ENCODE assay signal across 33 cellular contexts in the genomic region with DNA sequence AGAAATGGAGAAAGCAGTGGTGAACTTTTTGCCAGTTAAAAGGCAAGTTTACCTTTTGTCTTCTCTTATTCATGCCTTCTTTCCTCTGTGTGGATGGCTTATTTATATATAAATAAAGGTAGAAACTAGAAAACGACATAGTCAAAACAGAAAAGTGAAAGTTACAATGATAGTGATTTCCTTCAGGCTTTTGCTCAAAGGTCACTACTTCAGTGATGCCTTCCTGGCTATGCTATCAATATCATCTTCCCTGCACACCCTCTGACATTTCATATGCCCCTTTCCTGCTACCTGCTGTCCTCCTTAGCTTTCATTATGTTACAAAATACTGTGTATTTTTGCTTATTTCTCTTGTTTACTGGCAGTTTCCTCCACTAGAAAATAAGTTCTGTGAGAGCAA.
"Had no signal": no experiment of that assay in that cellular context is flagged by ENCODE, and none has a peak within 500 bp of the region (broad histone marks: within the 10 kb centered on the region; RNA-seq: fewer than 3 reads in every experiment).

No MANE protein-coding gene starts in this region.

- H3K27ac ChIP-seq: adrenal gland, body of pancreas, cardiac muscle cell, colonic mucosa, dorsolateral prefrontal cortex had no signal

- ATAC-seq: activated CD4-positive, alpha-beta T cell treated with anti-CD3 and anti-CD28 coated beads for 36 hours; activated CD8-positive, alpha-beta memory T cell treated with anti-CD3 and anti-CD28 coated beads, Interleukin-2, amount 10 ng/mL, durations not matched to agents 7 days and 5 days; activated CD8-positive, alpha-beta T cell treated with anti-CD3 and anti-CD28 coated beads, Interleukin-2, amount 10 ng/mL, durations not matched to agents 7 days and 5 days; activated naive CD4-positive, alpha-beta T cell treated with anti-CD3 and anti-CD28 coated beads, Interleukin-2, amount 50 U/mL, for 72 hours; activated naive CD8-positive, alpha-beta T cell treated with anti-CD3 and anti-CD28 coated beads, Interleukin-2, amount 50 U/mL, for 24 hours; activated T-cell treated with anti-CD3 and anti-CD28 coated beads, Interleukin-2, amount 50 U/mL, for 4 hours; body of pancreas; esophagus mucosa had no signal

- H3K36me3 Mint-ChIP-seq: activated CD4-positive, alpha-beta memory T cell treated with anti-CD3 and anti-CD28 coated beads for 36 hours; activated CD8-positive, alpha-beta memory T cell treated with anti-CD3 and anti-CD28 coated beads, Interleukin-2, amount 10 ng/mL, durations not matched to agents 7 days and 5 days had no signal

- H3K4me3 Mint-ChIP-seq: activated CD4-positive, alpha-beta memory T cell treated with anti-CD3 and anti-CD28 coated beads for 36 hours; activated CD4-positive, alpha-beta T cell treated with anti-CD3 and anti-CD28 coated beads for 36 hours; activated CD4-positive, alpha-beta T cell treated with anti-CD3 and anti-CD28 coated beads, Interleukin-2, amount 10 ng/mL, durations not matched to agents 24 days and 14 days; activated CD8-positive, alpha-beta memory T cell treated with anti-CD3 and anti-CD28 coated beads, Interleukin-2, amount 10 ng/mL, durations not matched to agents 7 days and 5 days; activated CD8-positive, alpha-beta T cell treated with anti-CD3 and anti-CD28 coated beads, Interleukin-2, amount 10 ng/mL, durations not matched to agents 7 days and 5 days; activated naive CD4-positive, alpha-beta T cell treated with anti-CD3 and anti-CD28 coated beads, Interleukin-2, amount 10 ng/mL, durations not matched to agents 7 days and 5 days; activated naive CD8-positive, alpha-beta T cell treated with anti-CD3 and anti-CD28 coated beads, Interleukin-2, amount 50 U/mL, for 24 hours; activated T-cell treated with anti-CD3 and anti-CD28 coated beads, Interleukin-2, amount 50 U/mL, for 4 hours; activated T-helper 1 cell treated with anti-CD3 and anti-CD28 coated beads, Interleukin-12 subunit alpha, Interleukin-12 subunit beta, Interleukin-2, Interleukin-4 antibody, amounts not matched to agents 30 ng/mL and 10 ng/mL and 1 ng/mL, durations not matched to agents 14 hours and 24 hours and 36 hours; dendritic cell treated with granulocyte-macrophage colony-stimulating factor and Interleukin-4, amounts not matched to agents 40 ng/mL and 50 ng/mL, for 4 days; endodermal cell had no signal

- H3K4me1 ChIP-seq: adrenal gland, body of pancreas, colonic mucosa had no signal

- H3K4me3 ChIP-seq: adrenal gland, body of pancreas, cardiac muscle cell, colonic mucosa, dorsolateral prefrontal cortex had no signal

- H3K36me3 ChIP-seq: adrenal gland, cardiac muscle cell, colonic mucosa had no signal

- FAIRE-seq: frontal cortex had no signal

- H3K27me3 Mint-ChIP-seq: activated CD4-positive, alpha-beta memory T cell treated with anti-CD3 and anti-CD28 coated beads for 36 hours; activated CD4-positive, alpha-beta T cell treated with anti-CD3 and anti-CD28 coated beads for 36 hours; activated CD4-positive, alpha-beta T cell treated with anti-CD3 and anti-CD28 coated beads, Interleukin-2, amount 10 ng/mL, durations not matched to agents 24 days and 14 days; activated CD8-positive, alpha-beta memory T cell treated with anti-CD3 and anti-CD28 coated beads, Interleukin-2, amount 10 ng/mL, durations not matched to agents 7 days and 5 days; activated naive CD4-positive, alpha-beta T cell treated with anti-CD3 and anti-CD28 coated beads, Interleukin-2, amount 10 ng/mL, durations not matched to agents 7 days and 5 days; activated naive CD8-positive, alpha-beta T cell treated with anti-CD3 and anti-CD28 coated beads, Interleukin-2, amount 50 U/mL, for 24 hours; dendritic cell treated with granulocyte-macrophage colony-stimulating factor and Interleukin-4, amounts not matched to agents 40 ng/mL and 50 ng/mL, for 4 days had no signal

- H3K27me3 ChIP-seq: adrenal gland, body of pancreas, cardiac muscle cell, colonic mucosa, dorsolateral prefrontal cortex had no signal

- H3K27ac Mint-ChIP-seq: activated CD4-positive, alpha-beta memory T cell treated with anti-CD3 and anti-CD28 coated beads for 36 hours; activated CD4-positive, alpha-beta T cell treated with anti-CD3 and anti-CD28 coated beads for 36 hours; activated CD4-positive, alpha-beta T cell treated with anti-CD3 and anti-CD28 coated beads, Interleukin-2, amount 10 ng/mL, durations not matched to agents 24 days and 14 days; activated CD8-positive, alpha-beta memory T cell treated with anti-CD3 and anti-CD28 coated beads, Interleukin-2, amount 10 ng/mL, durations not matched to agents 7 days and 5 days; activated CD8-positive, alpha-beta T cell treated with anti-CD3 and anti-CD28 coated beads, Interleukin-2, amount 10 ng/mL, durations not matched to agents 7 days and 5 days; activated naive CD4-positive, alpha-beta T cell treated with anti-CD3 and anti-CD28 coated beads, Interleukin-2, amount 10 ng/mL, durations not matched to agents 7 days and 5 days; activated naive CD4-positive, alpha-beta T cell treated with anti-CD3 and anti-CD28 coated beads, Interleukin-2, amount 50 U/mL, for 72 hours; activated naive CD8-positive, alpha-beta T cell treated with anti-CD3 and anti-CD28 coated beads, Interleukin-2, amount 50 U/mL, for 24 hours; activated T-helper 1 cell treated with anti-CD3 and anti-CD28 coated beads, Interleukin-12 subunit alpha, Interleukin-12 subunit beta, Interleukin-2, Interleukin-4 antibody, amounts not matched to agents 30 ng/mL and 10 ng/mL and 1 ng/mL, durations not matched to agents 14 hours and 24 hours and 36 hours; activated T-helper 2 cell treated with anti-CD3 and anti-CD28 coated beads, Interferon-gamma antibody, Interleukin-2, Interleukin-4, amounts not matched to agents 10 μg/mL and 5 μg/mL and 100 μg/mL, durations not matched to agents 14 hours and 24 hours and 36 hours; dendritic cell treated with granulocyte-macrophage colony-stimulating factor and Interleukin-4, amounts not matched to agents 40 ng/mL and 50 ng/mL, for 4 days; endodermal cell had no signal

- H3K9me3 ChIP-seq: adrenal gland, body of pancreas, colonic mucosa had no signal

- DNase-seq: activated CD4-positive, alpha-beta memory T cell treated with anti-CD3 and anti-CD28 coated beads for 36 hours; activated CD4-positive, alpha-beta T cell treated with anti-CD3 and anti-CD28 coated beads for 36 hours; activated CD4-positive, alpha-beta T cell treated with anti-CD3 and anti-CD28 coated beads, Interleukin-2, amount 10 ng/mL, durations not matched to agents 24 days and 14 days; activated CD4-positive, CD25-positive, alpha-beta regulatory T cell; activated CD4-positive, CD25-positive, alpha-beta regulatory T cell treated with anti-CD3 and anti-CD28 coated beads, Interleukin-2, amount 50 U/mL, for 72 hours; activated CD8-positive, alpha-beta memory T cell treated with anti-CD3 and anti-CD28 coated beads, Interleukin-2, amount 10 ng/mL, durations not matched to agents 7 days and 5 days; activated CD8-positive, alpha-beta memory T cell treated with anti-CD3 and anti-CD28 coated beads, Interleukin-2, amount 50 U/mL, for 4 hours; activated CD8-positive, alpha-beta T cell treated with anti-CD3 and anti-CD28 coated beads, Interleukin-2, amount 10 ng/mL, durations not matched to agents 7 days and 5 days; activated effector memory CD4-positive, alpha-beta T cell treated with anti-CD3 and anti-CD28 coated beads, Interleukin-2, amount 50 U/mL, for 16 hours; activated naive CD4-positive, alpha-beta T cell treated with anti-CD3 and anti-CD28 coated beads, Interleukin-2, amount 10 ng/mL, durations not matched to agents 7 days and 5 days; activated naive CD8-positive, alpha-beta T cell treated with anti-CD3 and anti-CD28 coated beads, Interleukin-2, amount 50 U/mL, for 24 hours; activated T-cell treated with anti-CD3 and anti-CD28 coated beads, Interleukin-2, amount 50 U/mL, for 4 hours; adrenal gland; amygdala; aorta; body of pancreas; central memory CD4-positive, alpha-beta T cell; cerebellar nuclear complex; colonic mucosa; dorsolateral prefrontal cortex; effector memory CD4-positive, alpha-beta T cell; endodermal cell; foreskin fibroblast; head of caudate nucleus; T-helper 1 cell; T-helper 2 cell had no signal
